ENCODE assay signal across 8 cellular contexts in genomic region chr19:47274071-47274890, GRCh38. TPM values are rescaled to one million over a fixed set of nuclear protein-coding genes. Genes with fewer than 3 reads are reported as not detected.
A peak's percentile ranks its signal among the peaks of the same experiment; 100 is the strongest.
DNase-seq lines count a peak whose midpoint lies in the region; ATAC-seq and TF ChIP-seq lines count a peak whose summit lies in the region.

Gene INAFM1, plus strand, starts transcription at chr19:47274885. Its CDS starts 35 bp downstream, at chr19:47274920.

- ATAC-seq in HG02938 (IDR thresholded peaks at IDR 0.05; ENCODE audit: unreplicated experiment) (peak; percentile 44), aorta (ENCODE audit: low FRiP score) (peak; percentile 93)

- H3K9me3 ChIP-seq in aorta (ENCODE audit: control insufficient read depth, low read length): no peaks in the 10 kb centered on the region

- no peaks in the 10 kb centered on the region for H3K4me1 ChIP-seq in aorta (ENCODE audit: control insufficient read depth in 1 of 2, insufficient read depth in 2 of 2, low read length in 2 of 2)

- TF ChIP-seq CTCF in GM13976 (IDR thresholded peaks at IDR 0.05; ENCODE audit: borderline replicate concordance, control extremely low read depth, extremely low read depth, insufficient read depth, missing control alignments): no peak

- H3K4me3 ChIP-seq in aorta (ENCODE audit: low read length in 2 of 2): peak within 1 kb of the TSS; percentile 48 to 72

- intact Hi-C loops in T-helper 2 cell treated with Interferon-gamma antibody and Interleukin-4, amounts not matched to agents 100 ng/mL and 5 ng/mL, for 36 hours (cut with micrococcal nuclease): loop anchor here (1.0 kb wide), 2 partner anchors 17 to 75 kb away; partner anchors contain the start of gene DHX34
- intact Hi-C loops in aorta (cut with DNase I): loop anchor here in 1 of 2 donors (2.0 to 10.0 kb wide), 3 partner anchors 17 to 1361 kb away; partner anchors contain the start of genes CCDC9, DBP and NAPA

- DNase-seq in GM13976 (ENCODE audit: low spot score) (peak; percentile 97), NCI-H2029 (lab: John Stamatoyannopoulos, UW) (peak; percentile 90), anterior cingulate cortex (lab: John Stamatoyannopoulos, UW) (peak; percentile 66 to 98 (median 93)), hepatic stellate cell (ENCODE audit: low spot score) (peak; percentile 88), renal cortical epithelial cell (ENCODE audit: low read depth) (peak; percentile 65), aorta (peak; percentile 99 to 100)

- 2% methylated on average over 46 to 72 of the region's 72 CpGs for WGBS in aorta, 2 donors

- no peaks in the 10 kb centered on the region for H3K27me3 ChIP-seq in aorta (ENCODE audit: control insufficient read depth in 1 of 2, insufficient read depth in 2 of 2, low read length in 1 of 2)

- H3K36me3 ChIP-seq in aorta (ENCODE audit: control insufficient read depth in 1 of 2, insufficient read depth in 2 of 2, low read length in 1 of 2): no peaks in the 10 kb centered on the region

- H3K27ac ChIP-seq in aorta (ENCODE audit: low read depth in 1 of 2, low read length in 2 of 2): peak within 1 kb of the TSS; percentile 87 to 93

- in situ Hi-C loops in GM13976 (cut with MboI; ENCODE audit: low sequenced_read_pairs, unreplicated experiment): no loop called here

RNA-seq across cellular contexts. Expression of gene INAFM1, which starts in this region (rescaled TPM):
- total RNA-seq in T-helper 2 cell treated with Interferon-gamma antibody and Interleukin-4, amounts not matched to agents 100 ng/mL and 5 ng/mL, for 36 hours: 8.7 and 10.2 TPM in 2 replicates
- 1.4 and 1.8 TPM in 2 replicates for total RNA-seq in renal cortical epithelial cell
- 10 to 100 TPM; 26.2 to 48.0 TPM for total RNA-seq in aorta
- polyA plus RNA-seq in aorta: 10 to 100 TPM in 1 of 2 donors, 1 to 10 TPM in 1; 5.4 to 81.7 TPM

Comparison
In these comparisons a context has a peak if more than half of its experiments do, and no peak if none do; other contexts are left out.
1. Peak in every context shown above with its lines: DNase-seq, ATAC-seq, H3K4me3 ChIP-seq and H3K27ac ChIP-seq.